Comparison of ENCODE assay signal across 8 cellular contexts in genomic region chr5:55234171-55234700, GRCh38. TPM values are rescaled to one million over a fixed set of nuclear protein-coding genes. Genes with fewer than 3 reads are reported as not detected.
DNase-seq lines count a peak whose midpoint lies in the region; ATAC-seq and TF ChIP-seq lines count a peak whose summit lies in the region.

No MANE protein-coding gene starts in this region.

- H3K4me3 ChIP-seq in cardiac fibroblast (replicated peaks in 1 of 2; ENCODE audit: low read depth in 2 of 2, low read length in 2 of 2): peak overlapping the region; percentile 51 to 53
- H3K4me3 ChIP-seq in left lung: peak overlapping the region; percentile 31 to 46
- H3K4me3 ChIP-seq in thyroid gland (replicated peaks in 1 of 3): peak overlapping the region; percentile 19 to 75 (median 33)

- H3K4me1 ChIP-seq in left lung (peaks cover 25 to 36% of the 10 kb centered on the region in 2 donors), thyroid gland (peaks cover 21 to 25% of the 10 kb centered on the region in 2 donors)

- DNase-seq in SHP77 (lab: John Stamatoyannopoulos, UW) (peak; percentile 21 to 22), SHP77 treated with DMSO at 0.1 percent for 48 hours (lab: John Stamatoyannopoulos, UW) (no peak), NCI-H226 (peak; percentile 23), cardiac fibroblast (ENCODE audit: low read depth in 2 of 2) (peak in 1 of 2 donors; percentile 37), left lung (no peak), thyroid gland (peak; percentile 78), NCI-H2081 treated with DMSO at 0.1 percent for 48 hours (lab: John Stamatoyannopoulos, UW) (no peak)

- H3K27ac ChIP-seq in left lung (no peak overlapping the region), thyroid gland (peak overlapping the region; percentile 46 to 91 (median 78))

- H3K9me3 ChIP-seq in left lung (no peaks in the 10 kb centered on the region), thyroid gland (no peaks in the 10 kb centered on the region)

- TF ChIP-seq POLR2A in thyroid gland (IDR thresholded peaks at IDR 0.05): peak in 1 of 2 donors; percentile 6

- WGBS in thyroid gland, 2 donors: 3 to 7% methylated on average over 21 to 28 of the region's 28 CpGs

- H3K36me3 ChIP-seq in left lung (no peaks in the 10 kb centered on the region), thyroid gland (no peaks in the 10 kb centered on the region)

- H3K27me3 ChIP-seq in left lung: peaks cover 59 to 100% of the 10 kb centered on the region in 2 donors
- no peaks in the 10 kb centered on the region for H3K27me3 ChIP-seq in thyroid gland

- TF ChIP-seq CTCF in cardiac fibroblast (IDR thresholded peaks at IDR 0.05; ENCODE audit: low read depth, low read length) (no peak), left lung (IDR thresholded peaks at IDR 0.05) (no peak), thyroid gland (IDR thresholded peaks at IDR 0.05) (no peak)

- intact Hi-C loops in left lung (cut with DNase I) (no loop called here), thyroid gland (cut with DNase I) (loop anchor here (5.0 kb wide), 1 partner anchor 57 kb away; no protein-coding TSS in a partner anchor)

- ATAC-seq in left lung: peak; percentile 9
- no peak for ATAC-seq in GM21786 (IDR thresholded peaks at IDR 0.05; ENCODE audit: unreplicated experiment)

RNA-seq across cellular contexts. Expression of gene CCNO, which starts 0.8 kb away (rescaled TPM):
- 1 to 10 TPM in 1 of 2 donors, under 1 TPM in 1; 0.23 to 1.1 TPM for total RNA-seq in left lung
- total RNA-seq in thyroid gland: 10 to 100 TPM in 3 of 4 donors, 1 to 10 TPM in 1; 9.7 to 14.7 (median 11.7) TPM

RNA-seq across cellular contexts. Expression of gene MCIDAS, which starts 7.1 kb away (rescaled TPM):
- total RNA-seq in left lung (not detected), thyroid gland (1 to 10 TPM in 3 of 4 donors, under 1 TPM in 1; 0.71 to 2.7 (median 2.5) TPM)

Comparison
In these comparisons a context has a peak if more than half of its experiments do, and no peak if none do; other contexts are left out.
1. DNase-seq: peak in SHP77 (2 of 2), NCI-H226 (single experiment) and thyroid gland (2 of 2); none in SHP77 treated with DMSO at 0.1 percent for 48 hours (single experiment), left lung (0 of 2) and NCI-H2081 treated with DMSO at 0.1 percent for 48 hours (single experiment).
2. H3K27ac ChIP-seq: peak in thyroid gland (3 of 3); none in left lung (0 of 2).
3. RNA of gene CCNO, which starts 0.8 kb away (total RNA-seq): 9.7 to 14.7 TPM in thyroid gland; 0.23 to 1.1 TPM in left lung; every median in the first group is over 4 times any median in the second.
4. Peak in every context shown above with its lines, with median percentiles within 50 percentile points of each other: H3K4me3 ChIP-seq.